In genomic region chr2:165795011-165795410, GRCh38 we compare ENCODE assay signal across 8 cellular contexts. TPM values are rescaled to one million over a fixed set of nuclear protein-coding genes. Genes with fewer than 3 reads are reported as not detected.
A peak's percentile ranks its signal among the peaks of the same experiment; 100 is the strongest.
DNase-seq lines count a peak whose midpoint lies in the region; ATAC-seq and TF ChIP-seq lines count a peak whose summit lies in the region.
"Had no signal": no experiment of that assay in that cellular context is flagged by ENCODE, and none has a peak within 500 bp of the region (broad histone marks: within the 10 kb centered on the region; RNA-seq: fewer than 3 reads in every experiment).

No MANE protein-coding gene starts in this region.

- no peak for TF ChIP-seq CTCF in ovary (IDR thresholded peaks at IDR 0.05)

- TF ChIP-seq EP300 in ovary (IDR thresholded peaks at IDR 0.05) = no peak

- H3K27ac Mint-ChIP-seq in central memory CD8-positive, alpha-beta T cell (ENCODE audit: low read depth) = peak overlapping the region; percentile 94

- no peaks in the 10 kb centered on the region for H3K9me3 Mint-ChIP-seq in central memory CD8-positive, alpha-beta T cell

- H3K4me3 ChIP-seq in ovary = peak overlapping the region; percentile 43
- H3K4me3 ChIP-seq: SK-N-MC had no signal

- peak overlapping the region; percentile 82 for H3K4me3 Mint-ChIP-seq in central memory CD8-positive, alpha-beta T cell

- no peak for DNase-seq in central memory CD8-positive, alpha-beta T cell (ENCODE audit: low spot score in 2 of 2)
- DNase-seq in ovary = no peak
- no peak for DNase-seq in activated gamma-delta T cell treated with Interleukin-2 at 50 U/mL for 16 hours
- DNase-seq in epidermal melanocyte (ENCODE audit: insufficient read length, low spot score) = no peak
- no peak for DNase-seq in DMS53 treated with DMSO at 0.1 percent for 48 hours (lab: John Stamatoyannopoulos, UW; ENCODE audit: unreplicated experiment)

- intact Hi-C loops in ovary (cut with DNase I) = no loop called here

- peaks cover 8% of the 10 kb centered on the region for H3K36me3 Mint-ChIP-seq in central memory CD8-positive, alpha-beta T cell (ENCODE audit: insufficient read depth)

- TF ChIP-seq POLR2A in ovary (IDR thresholded peaks at IDR 0.05) = no peak

- H3K4me1 ChIP-seq in ovary (ENCODE audit: insufficient read depth) = peaks cover 3% of the 10 kb centered on the region

- peak; percentile 16 for ATAC-seq in GM19372 (IDR thresholded peaks at IDR 0.05; ENCODE audit: low read depth, unreplicated experiment)
- peak; percentile 20 for ATAC-seq in HG03354 (IDR thresholded peaks at IDR 0.05; ENCODE audit: poor library complexity, severe bottlenecking, unreplicated experiment)
- no peak for ATAC-seq in central memory CD8-positive, alpha-beta T cell (replicated peaks; ENCODE audit: extremely low read depth, poor library complexity, severe bottlenecking)

- H3K36me3 ChIP-seq in ovary = no peaks in the 10 kb centered on the region

- H3K4me1 Mint-ChIP-seq in central memory CD8-positive, alpha-beta T cell = peaks cover 47% of the 10 kb centered on the region

- H3K27ac ChIP-seq in ovary = peak overlapping the region in 1 of 2 donors; percentile 42
- H3K27ac ChIP-seq: SK-N-MC had no signal

- WGBS in ovary, 3 donors = 54 to 64% (median 55%) methylated on average over 2 of the region's 2 CpGs

- H3K9me3 ChIP-seq in ovary = no peaks in the 10 kb centered on the region

- H3K27me3 Mint-ChIP-seq in central memory CD8-positive, alpha-beta T cell = no peaks in the 10 kb centered on the region

- H3K27me3 ChIP-seq in ovary = no peaks in the 10 kb centered on the region

RNA-seq across cellular contexts. Expression of gene GALNT3, which starts 1.0 kb away (rescaled TPM):
- 10 to 100 TPM in 1 of 7 donors, 1 to 10 TPM in 6; 2.7 to 32.7 (median 6.4) TPM for total RNA-seq in ovary
- polyA plus RNA-seq in ovary = 1 to 10 TPM; 2.7 to 5.2 TPM
